In the genomic region with DNA sequence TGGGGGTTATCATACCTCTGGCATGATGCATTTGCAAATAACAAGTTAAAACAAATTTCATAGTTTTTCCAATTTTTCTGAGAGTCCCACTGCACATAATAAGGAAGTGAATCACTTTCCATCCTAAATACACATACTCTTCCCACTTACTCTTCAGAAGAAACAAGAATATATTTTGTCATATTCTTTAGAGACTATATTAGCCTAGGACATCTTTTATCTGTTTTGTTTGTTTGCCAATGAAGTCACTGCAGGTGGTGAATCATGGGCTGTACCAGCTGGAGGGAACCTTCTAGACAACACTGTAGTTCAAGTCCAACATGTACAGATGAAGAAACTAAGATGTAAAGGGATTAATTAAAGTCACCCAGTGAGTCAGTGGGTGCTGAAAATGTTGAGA, we compare ENCODE assay signal across 1 cellular context.
TF ChIP-seq lines count a peak whose summit lies in the region.

No MANE protein-coding gene starts in this region.

TF ChIP-seq in IMR-90, 13 proteins besides CTCF, POLR2A, EP300 and RAD21 (continued from another document):
- TF ChIP-seq NFE2L2 (IDR thresholded peaks at IDR 0.05; ENCODE audit: low read depth, low read length) = no peak
